32 cellular contexts compared by ENCODE assay signal in genomic region chr22:43401661-43402060, GRCh38. TPM values are rescaled to one million over a fixed set of nuclear protein-coding genes. Genes with fewer than 3 reads are reported as not detected.
"Had no signal": no experiment of that assay in that cellular context is flagged by ENCODE, and none has a peak within 500 bp of the region (broad histone marks: within the 10 kb centered on the region; RNA-seq: fewer than 3 reads in every experiment).

No MANE protein-coding gene starts in this region.

- H3K36me3 ChIP-seq: left lung, neural progenitor cell, ovary, right atrium auricular region, right lobe of liver, stomach, thyroid gland, transverse colon, upper lobe of left lung, vagina had no signal

- H3K4me1 ChIP-seq: left lung, neural progenitor cell, right atrium auricular region, testis, thyroid gland, transverse colon, vagina had no signal

- H2AFZ ChIP-seq: hepatocyte, neural progenitor cell had no signal

- H3K4me2 ChIP-seq: hepatocyte, neural progenitor cell, smooth muscle cell had no signal

- H3K36me3 Mint-ChIP-seq: mesothelial cell of epicardium; naive B cell; natural killer cell; neural progenitor cell; stimulated activated naive B cell treated with anti-CD40 and anti-IgM and Interleukin-4, amounts not matched to agents 10 μg/mL and 1 μg/mL and 100 μg/mL, for 72 hours had no signal

- H3K9me3 Mint-ChIP-seq: mesothelial cell of epicardium, natural killer cell, nephron progenitor cell had no signal

- H3K27ac Mint-ChIP-seq: mesothelial cell of epicardium; naive B cell; natural killer cell; nephron progenitor cell; stimulated activated naive B cell treated with anti-CD40 and anti-IgM and Interleukin-4, amounts not matched to agents 10 μg/mL and 1 μg/mL and 100 μg/mL, for 72 hours had no signal

- ATAC-seq: left colon; left lung; natural killer cell; right lobe of liver; stimulated activated naive B cell treated with anti-CD40 and anti-IgM and Interleukin-4, amounts not matched to agents 10 μg/mL and 1 μg/mL and 100 μg/mL, for 72 hours; stimulated activated naive CD8-positive, alpha-beta T cell treated with anti-CD3 and anti-CD28 coated beads, Interleukin-15, Interleukin-2, amounts not matched to agents 100 U/mL and 50 U/mL, for 24 hours had no signal

- H3K4me1 Mint-ChIP-seq: mesothelial cell of epicardium; natural killer cell; nephron progenitor cell; neural progenitor cell; stimulated activated naive B cell treated with anti-CD40 and anti-IgM and Interleukin-4, amounts not matched to agents 10 μg/mL and 1 μg/mL and 100 μg/mL, for 72 hours had no signal

- H3K79me2 ChIP-seq: hepatocyte had no signal

- H3K9me3 ChIP-seq: left lung, ovary, right atrium auricular region, right lobe of liver, stomach, testis, thyroid gland, transverse colon, upper lobe of left lung, vagina had no signal

- DNase-seq: islet precursor cell; kidney glomerular epithelial cell; left colon; left lung; mesendoderm; naive B cell; natural killer cell; nephron progenitor cell; ovary; stimulated activated CD4-positive, alpha-beta T cell treated with anti-CD3 and anti-CD28 coated beads, Interleukin-12 subunit alpha, Interleukin-12 subunit beta, amount 100 ng/mL, for 4 hours; stimulated activated CD4-positive, alpha-beta T cell treated with anti-CD3 and anti-CD28 coated beads, Interleukin-15, amount 100 ng/mL, for 24 hours; stimulated activated CD4-positive, alpha-beta T cell treated with anti-CD3 and anti-CD28 coated beads, Interleukin-2, amount 100 ng/mL, for 24 hours; stimulated activated CD4-positive, alpha-beta T cell treated with anti-CD3 and anti-CD28 coated beads, Interleukin-4, amount 100 ng/mL, for 1 hour; stimulated activated naive B cell treated with anti-CD40 and anti-IgM and Interleukin-4, amounts not matched to agents 10 μg/mL and 1 μg/mL and 100 μg/mL, for 72 hours; stimulated activated naive CD8-positive, alpha-beta T cell treated with anti-CD3 and anti-CD28 coated beads, Interleukin-15, Interleukin-2, amounts not matched to agents 100 U/mL and 50 U/mL, for 24 hours; stomach; testis; thyroid gland; transverse colon had no signal

- H3K27me3 ChIP-seq: hepatocyte, neural progenitor cell, ovary, right atrium auricular region, right lobe of liver, testis, thyroid gland, upper lobe of left lung, vagina had no signal

- H3K4me3 ChIP-seq: hepatocyte, left lung, lung, neural progenitor cell, ovary, right atrium auricular region, right lobe of liver, smooth muscle cell, stomach, testis, thyroid gland, transverse colon, upper lobe of left lung, vagina had no signal

- H3K9ac ChIP-seq: neural progenitor cell had no signal

- H3K27ac ChIP-seq: hepatocyte, left lung, neural progenitor cell, ovary, right atrium auricular region, right lobe of liver, stomach, testis, thyroid gland, transverse colon, upper lobe of left lung, vagina had no signal

- H3K4me3 Mint-ChIP-seq: mesothelial cell of epicardium; natural killer cell; nephron progenitor cell; neural progenitor cell; stimulated activated naive B cell treated with anti-CD40 and anti-IgM and Interleukin-4, amounts not matched to agents 10 μg/mL and 1 μg/mL and 100 μg/mL, for 72 hours had no signal

RNA-seq across cellular contexts. Expression of gene MPPED1, which starts 10.2 kb away (rescaled TPM):
- total RNA-seq: left colon, left lung, mononuclear cell, natural killer cell, omental fat pad, pulmonary artery endothelial cell, renal cortical epithelial cell, right atrium auricular region, smooth muscle cell, thyroid gland, transverse colon, upper lobe of left lung had no signal
- polyA plus RNA-seq: smooth muscle cell had no signal

RNA-seq across cellular contexts. Expression of gene SCUBE1, which starts 58.5 kb away (rescaled TPM):
- total RNA-seq: pulmonary artery endothelial cell had no signal
